Comparison of ENCODE assay signal across 8 cellular contexts in genomic region chr11:118529584-118530175, GRCh38. TPM values are rescaled to one million over a fixed set of nuclear protein-coding genes. Genes with fewer than 3 reads are reported as not detected.
DNase-seq lines count a peak whose midpoint lies in the region; ATAC-seq and TF ChIP-seq lines count a peak whose summit lies in the region.

No MANE protein-coding gene starts in this region.

- H3K36me3 ChIP-seq in iPS-20b (ENCODE audit: insufficient read depth, low read depth, low read length), result peaks cover 7% of the 10 kb centered on the region
- H3K36me3 ChIP-seq in gastroesophageal sphincter, result peaks cover 0 to 24% of the 10 kb centered on the region in 2 donors

- H3K27me3 Mint-ChIP-seq in T-helper 2 cell treated with Interferon-gamma antibody and Interleukin-4, amounts not matched to agents 5 μg/mL and 100 μg/mL, for 36 hours (ENCODE audit: low read depth), result no peaks in the 10 kb centered on the region
- no peaks in the 10 kb centered on the region for H3K27me3 Mint-ChIP-seq in stimulated activated naive B cell treated with anti-CD40 and anti-IgM and Interleukin-4, amounts not matched to agents 10 μg/mL and 1 μg/mL and 100 μg/mL, for 72 hours

- TF ChIP-seq POLR2A in gastroesophageal sphincter (IDR thresholded peaks at IDR 0.05), result no peak

- peak overlapping the region; percentile 81; the same call in 1 of the 2 replicates for H3K9ac ChIP-seq in iPS-20b (ENCODE audit: low read depth, low read length)

- H3K27me3 ChIP-seq in iPS-20b (ENCODE audit: insufficient read depth, low read length) (peaks cover 11% of the 10 kb centered on the region; the same call in 1 of the 2 replicates), gastroesophageal sphincter (no peaks in the 10 kb centered on the region)

- no peak overlapping the region for H3K27ac ChIP-seq in iPS-20b (ENCODE audit: low read length)
- peak overlapping the region in 1 of 4 donors; percentile 88 for H3K27ac ChIP-seq in gastroesophageal sphincter

- no peak for DNase-seq in T-helper 2 cell treated with Interferon-gamma antibody and Interleukin-4, amounts not matched to agents 5 μg/mL and 100 μg/mL, for 36 hours (ENCODE audit: low spot score)
- no peak for DNase-seq in T-helper 2 cell
- DNase-seq in stimulated activated naive B cell treated with anti-CD40 and anti-IgM and Interleukin-4, amounts not matched to agents 10 μg/mL and 1 μg/mL and 100 μg/mL, for 72 hours, result no peak

- H3K27ac Mint-ChIP-seq in T-helper 2 cell treated with Interferon-gamma antibody and Interleukin-4, amounts not matched to agents 5 μg/mL and 100 μg/mL, for 36 hours, result peak overlapping the region; percentile 62
- no peak overlapping the region for H3K27ac Mint-ChIP-seq in stimulated activated naive B cell treated with anti-CD40 and anti-IgM and Interleukin-4, amounts not matched to agents 10 μg/mL and 1 μg/mL and 100 μg/mL, for 72 hours

- TF ChIP-seq EP300 in gastroesophageal sphincter (IDR thresholded peaks at IDR 0.05), result no peak

- H3K4me3 ChIP-seq in WI38 (ENCODE audit: low read depth, low read length), result peak overlapping the region; percentile 72
- H3K4me3 ChIP-seq in iPS-20b (ENCODE audit: low read length), result peak overlapping the region; percentile 98
- peak overlapping the region in 1 of 2 donors; percentile 92 for H3K4me3 ChIP-seq in gastroesophageal sphincter

- ATAC-seq in stimulated activated naive B cell treated with anti-CD40 and anti-IgM and Interleukin-4, amounts not matched to agents 10 μg/mL and 1 μg/mL and 100 μg/mL, for 72 hours (replicated peaks), result no peak
- ATAC-seq in HG03097 (IDR thresholded peaks at IDR 0.05; ENCODE audit: low FRiP score, unreplicated experiment), result no peak
- no peak for ATAC-seq in HG03045 (IDR thresholded peaks at IDR 0.05; ENCODE audit: unreplicated experiment)
- ATAC-seq in gastroesophageal sphincter, result no peak

- H3K9me3 ChIP-seq in iPS-20b (ENCODE audit: insufficient read depth, low read depth, low read length) (no peaks in the 10 kb centered on the region), gastroesophageal sphincter (no peaks in the 10 kb centered on the region)

- H3K36me3 Mint-ChIP-seq in T-helper 2 cell treated with Interferon-gamma antibody and Interleukin-4, amounts not matched to agents 5 μg/mL and 100 μg/mL, for 36 hours (ENCODE audit: low read depth), result peaks cover 5% of the 10 kb centered on the region
- peaks cover 9 to 17% of the 10 kb centered on the region in 2 donors for H3K36me3 Mint-ChIP-seq in stimulated activated naive B cell treated with anti-CD40 and anti-IgM and Interleukin-4, amounts not matched to agents 10 μg/mL and 1 μg/mL and 100 μg/mL, for 72 hours

- H3K4me1 Mint-ChIP-seq in T-helper 2 cell treated with Interferon-gamma antibody and Interleukin-4, amounts not matched to agents 5 μg/mL and 100 μg/mL, for 36 hours (ENCODE audit: low read depth), result peaks cover 17% of the 10 kb centered on the region
- H3K4me1 Mint-ChIP-seq in stimulated activated naive B cell treated with anti-CD40 and anti-IgM and Interleukin-4, amounts not matched to agents 10 μg/mL and 1 μg/mL and 100 μg/mL, for 72 hours, result peaks cover 26 to 31% of the 10 kb centered on the region in 2 donors

- H3K9me3 Mint-ChIP-seq in T-helper 2 cell treated with Interferon-gamma antibody and Interleukin-4, amounts not matched to agents 5 μg/mL and 100 μg/mL, for 36 hours, result no peaks in the 10 kb centered on the region
- H3K9me3 Mint-ChIP-seq in stimulated activated naive B cell treated with anti-CD40 and anti-IgM and Interleukin-4, amounts not matched to agents 10 μg/mL and 1 μg/mL and 100 μg/mL, for 72 hours, result no peaks in the 10 kb centered on the region

- TF ChIP-seq CTCF in WI38 (IDR thresholded peaks at IDR 0.05; ENCODE audit: low read depth, low read length), result no peak
- TF ChIP-seq CTCF in gastroesophageal sphincter (IDR thresholded peaks at IDR 0.05), result no peak

- peaks cover 8% of the 10 kb centered on the region for H3K4me1 ChIP-seq in iPS-20b (ENCODE audit: insufficient read depth, low read length)
- H3K4me1 ChIP-seq in gastroesophageal sphincter, result peaks cover 0 to 37% (median 12%) of the 10 kb centered on the region in 3 donors

- peak overlapping the region; percentile 82 for H3K4me3 Mint-ChIP-seq in T-helper 2 cell treated with Interferon-gamma antibody and Interleukin-4, amounts not matched to agents 5 μg/mL and 100 μg/mL, for 36 hours
- peak overlapping the region; percentile 89 to 91 for H3K4me3 Mint-ChIP-seq in stimulated activated naive B cell treated with anti-CD40 and anti-IgM and Interleukin-4, amounts not matched to agents 10 μg/mL and 1 μg/mL and 100 μg/mL, for 72 hours

- 41 to 52% methylated on average over 2 to 5 of the region's 5 CpGs for WGBS in gastroesophageal sphincter (ENCODE audit: low coverage in 1 of 2), 2 donors

RNA-seq across cellular contexts. Expression of gene TMEM25, which starts 1.3 kb away (rescaled TPM):
- 10 to 100 TPM; 36.9 to 57.1 (median 51.8) TPM for total RNA-seq in gastroesophageal sphincter

RNA-seq across cellular contexts. Expression of gene TTC36, which starts 2.4 kb away (rescaled TPM):
- 1 to 10 TPM in 3 of 4 donors, under 1 TPM in 1; 0.81 to 5.6 (median 3.3) TPM for total RNA-seq in gastroesophageal sphincter

RNA-seq across cellular contexts. Expression of gene IFT46, which starts 36.1 kb away (rescaled TPM):
- 10 to 100 TPM; 23.5 to 30.8 (median 27.7) TPM for total RNA-seq in gastroesophageal sphincter

RNA-seq across cellular contexts. Expression of gene ARCN1, which starts 42.5 kb away (rescaled TPM):
- total RNA-seq in gastroesophageal sphincter, result 100 to 1,000 TPM in 3 of 4 donors, 10 to 100 TPM in 1; 84.9 to 141 (median 128) TPM
